In the genomic region with DNA sequence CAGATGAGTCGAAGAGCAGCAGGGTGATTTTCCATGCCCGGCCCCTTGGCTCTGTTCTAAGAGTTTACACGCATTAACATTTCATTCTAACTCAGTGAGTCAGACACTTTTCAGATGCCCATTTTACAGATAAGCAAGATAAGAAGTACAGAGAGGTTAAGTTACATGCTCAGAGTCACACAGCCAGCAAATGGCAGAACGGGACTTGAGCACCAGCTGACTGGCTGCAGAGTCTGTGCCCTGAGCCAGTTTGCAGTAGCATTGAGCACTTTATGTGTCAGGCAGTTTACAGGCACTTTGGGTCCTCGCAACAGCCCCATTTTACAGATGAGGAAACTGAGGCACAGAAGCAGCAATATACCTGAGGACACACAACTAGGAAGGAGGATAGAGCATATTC, we compare ENCODE assay signal across 27 cellular contexts. TPM values are rescaled to one million over a fixed set of nuclear protein-coding genes. Genes with fewer than 3 reads are reported as not detected.
DNase-seq lines count a peak whose midpoint lies in the region; ATAC-seq and TF ChIP-seq lines count a peak whose summit lies in the region.
"Had no signal": no experiment of that assay in that cellular context is flagged by ENCODE, and none has a peak within 500 bp of the region (broad histone marks: within the 10 kb centered on the region; RNA-seq: fewer than 3 reads in every experiment).

No MANE protein-coding gene starts in this region.

- no peak for DNase-seq in activated naive CD8-positive, alpha-beta T cell treated with anti-CD3 and anti-CD28 coated beads, Interleukin-2, amount 50 U/mL, for 24 hours
- DNase-seq in activated naive CD8-positive, alpha-beta T cell treated with anti-CD3 and anti-CD28 coated beads for 36 hours = no peak
- peak; percentile 47 for DNase-seq in NB4 (ENCODE audit: low read depth)
- DNase-seq in ascending aorta (ENCODE audit: low spot score in 2 of 2) = no peak
- peak; percentile 74 to 90 for DNase-seq in trophoblast cell
- no peak for DNase-seq in globus pallidus (ENCODE audit: low spot score)
- no peak for DNase-seq in NCI-H2227 (lab: John Stamatoyannopoulos, UW; ENCODE audit: unreplicated experiment)
- DNase-seq in HPDE6-E6E7 (ENCODE audit: extremely low spot score) = no peak
- DNase-seq: activated naive CD8-positive, alpha-beta T cell treated with anti-CD3 and anti-CD28 coated beads, Interleukin-2, amount 10 ng/mL, durations not matched to agents 7 days and 5 days; activated T-cell treated with anti-CD3 and anti-CD28 coated beads, Interleukin-2, amount 50 U/mL, for 72 hours; BE2C; dermis blood vessel endothelial cell; gastrocnemius medialis; GF-D8; KBM-7; midbrain; NCI-H774; OCI-M1; SK-N-SH; stimulated activated CD4-positive, alpha-beta T cell treated with anti-CD3 and anti-CD28 coated beads, Interleukin-4, amount 100 ng/mL, for 24 hours; T-helper 9 cell had no signal

- peaks cover 20 to 21% of the 10 kb centered on the region in 2 donors for H3K36me3 ChIP-seq in ascending aorta
- H3K36me3 ChIP-seq in trophoblast cell (ENCODE audit: control insufficient read depth in 1 of 2, insufficient read depth in 2 of 2, low read length in 2 of 2) = peaks cover 23 to 26% of the 10 kb centered on the region in 2 experiments

- no peak overlapping the region for H3K23ac ChIP-seq in trophoblast cell (ENCODE audit: low read length)

- H3K4me1 Mint-ChIP-seq in activated naive CD8-positive, alpha-beta T cell treated with anti-CD3 and anti-CD28 coated beads, Interleukin-2, amount 50 U/mL, for 24 hours = peaks cover 9% of the 10 kb centered on the region
- peaks cover 11% of the 10 kb centered on the region for H3K4me1 Mint-ChIP-seq in activated naive CD8-positive, alpha-beta T cell treated with anti-CD3 and anti-CD28 coated beads for 36 hours

- no peak overlapping the region for H2AFZ ChIP-seq in trophoblast cell (ENCODE audit: insufficient read depth, low read length, poor library complexity)

- H3K79me2 ChIP-seq in trophoblast cell (ENCODE audit: control insufficient read depth, insufficient read depth, low read length, poor library complexity) = no peaks in the 10 kb centered on the region

- no peak overlapping the region for H2BK5ac ChIP-seq in trophoblast cell (ENCODE audit: low read depth, low read length, poor library complexity)

- H3K27ac Mint-ChIP-seq in activated naive CD8-positive, alpha-beta T cell treated with anti-CD3 and anti-CD28 coated beads, Interleukin-2, amount 50 U/mL, for 24 hours = no peak overlapping the region
- H3K27ac Mint-ChIP-seq in activated naive CD8-positive, alpha-beta T cell treated with anti-CD3 and anti-CD28 coated beads for 36 hours = no peak overlapping the region
- H3K27ac Mint-ChIP-seq: activated naive CD8-positive, alpha-beta T cell treated with anti-CD3 and anti-CD28 coated beads, Interleukin-2, amount 10 ng/mL, durations not matched to agents 7 days and 5 days; activated T-cell treated with anti-CD3 and anti-CD28 coated beads, Interleukin-2, amount 50 U/mL, for 72 hours had no signal

- no peaks in the 10 kb centered on the region for H3K9me3 Mint-ChIP-seq in activated naive CD8-positive, alpha-beta T cell treated with anti-CD3 and anti-CD28 coated beads, Interleukin-2, amount 50 U/mL, for 24 hours
- no peaks in the 10 kb centered on the region for H3K9me3 Mint-ChIP-seq in activated naive CD8-positive, alpha-beta T cell treated with anti-CD3 and anti-CD28 coated beads for 36 hours
- H3K9me3 Mint-ChIP-seq: activated T-cell treated with anti-CD3 and anti-CD28 coated beads, Interleukin-2, amount 50 U/mL, for 72 hours; nephron had no signal

- no peak overlapping the region for H2BK120ac ChIP-seq in trophoblast cell (ENCODE audit: insufficient read depth, low read length, poor library complexity)

- no peak overlapping the region for H2BK12ac ChIP-seq in trophoblast cell (ENCODE audit: low read length)

- peaks cover 8% of the 10 kb centered on the region for H3K27me3 Mint-ChIP-seq in activated naive CD8-positive, alpha-beta T cell treated with anti-CD3 and anti-CD28 coated beads, Interleukin-2, amount 50 U/mL, for 24 hours
- H3K27me3 Mint-ChIP-seq in activated naive CD8-positive, alpha-beta T cell treated with anti-CD3 and anti-CD28 coated beads for 36 hours = peaks cover 17% of the 10 kb centered on the region

- no peak overlapping the region for H3K4me3 Mint-ChIP-seq in activated naive CD8-positive, alpha-beta T cell treated with anti-CD3 and anti-CD28 coated beads, Interleukin-2, amount 50 U/mL, for 24 hours
- H3K4me3 Mint-ChIP-seq in activated naive CD8-positive, alpha-beta T cell treated with anti-CD3 and anti-CD28 coated beads for 36 hours = no peak overlapping the region
- H3K4me3 Mint-ChIP-seq: activated naive CD8-positive, alpha-beta T cell treated with anti-CD3 and anti-CD28 coated beads, Interleukin-2, amount 10 ng/mL, durations not matched to agents 7 days and 5 days; activated T-cell treated with anti-CD3 and anti-CD28 coated beads, Interleukin-2, amount 50 U/mL, for 72 hours; nephron had no signal

- H3K4me1 ChIP-seq in ascending aorta (peaks cover 5 to 24% of the 10 kb centered on the region in 2 donors), trophoblast cell (ENCODE audit: control insufficient read depth in 1 of 2, insufficient read depth in 2 of 2, low read length in 2 of 2) (peaks cover 5% of the 10 kb centered on the region in 2 experiments)
- H3K4me1 ChIP-seq: BE2C, gastrocnemius medialis, prostate gland had no signal

- H3K36me3 Mint-ChIP-seq in activated naive CD8-positive, alpha-beta T cell treated with anti-CD3 and anti-CD28 coated beads, Interleukin-2, amount 50 U/mL, for 24 hours (ENCODE audit: low read depth) = peaks cover 16% of the 10 kb centered on the region
- H3K36me3 Mint-ChIP-seq in activated naive CD8-positive, alpha-beta T cell treated with anti-CD3 and anti-CD28 coated beads for 36 hours = peaks cover 12% of the 10 kb centered on the region

- H3K4me3 ChIP-seq in NB4 (ENCODE audit: low read depth, low read length) = no peak overlapping the region
- no peak overlapping the region for H3K4me3 ChIP-seq in ascending aorta
- no peak overlapping the region for H3K4me3 ChIP-seq in trophoblast cell (ENCODE audit: low read depth, low read length)
- H3K4me3 ChIP-seq: gastrocnemius medialis, prostate gland, skin epidermis had no signal

- no peak overlapping the region for H4K91ac ChIP-seq in trophoblast cell (ENCODE audit: low read depth, low read length)

- no peak overlapping the region for H3K9ac ChIP-seq in trophoblast cell (ENCODE audit: low read length)
- H3K9ac ChIP-seq: SK-N-SH had no signal

- peak overlapping the region; percentile 52 to 66 for H3K27ac ChIP-seq in ascending aorta
- H3K27ac ChIP-seq in trophoblast cell (ENCODE audit: low read depth, low read length) = no peak overlapping the region
- H3K27ac ChIP-seq: gastrocnemius medialis, prostate gland had no signal

- no peaks in the 10 kb centered on the region for H3K27me3 ChIP-seq in ascending aorta
- H3K27me3 ChIP-seq in trophoblast cell (ENCODE audit: insufficient read depth, low read length) = no peaks in the 10 kb centered on the region
- H3K27me3 ChIP-seq: BE2C, gastrocnemius medialis had no signal

- H3K14ac ChIP-seq in trophoblast cell (ENCODE audit: low read length) = no peak overlapping the region

- TF ChIP-seq CTCF in NB4 (IDR thresholded peaks at IDR 0.05; ENCODE audit: low read depth, low read length) (no peak), ascending aorta (IDR thresholded peaks at IDR 0.05) (no peak)

- WGBS in trophoblast cell (ENCODE audit: extremely low coverage, insufficient coverage, insufficient read length) = no CpG with 5 or more reads among the region's 5 CpGs

- ATAC-seq in activated naive CD8-positive, alpha-beta T cell treated with anti-CD3 and anti-CD28 coated beads, Interleukin-2, amount 50 U/mL, for 24 hours = peak; percentile 24

- no peaks in the 10 kb centered on the region for H3K9me3 ChIP-seq in ascending aorta
- H3K9me3 ChIP-seq in trophoblast cell (ENCODE audit: insufficient read depth, low read depth, low read length) = peaks cover 6% of the 10 kb centered on the region
- H3K9me3 ChIP-seq: BE2C, gastrocnemius medialis, prostate gland, SK-N-SH had no signal

- no peak overlapping the region for H3K18ac ChIP-seq in trophoblast cell (ENCODE audit: low read length)

- H2AK5ac ChIP-seq in trophoblast cell (ENCODE audit: low read length) = no peak overlapping the region

- H3K79me1 ChIP-seq in trophoblast cell (ENCODE audit: low read length) = no peaks in the 10 kb centered on the region

- no peak overlapping the region for H4K8ac ChIP-seq in trophoblast cell (ENCODE audit: low read depth, low read length)

- intact Hi-C loops in ascending aorta (cut with DNase I) = loop anchor here (5.0 to 10.0 kb wide), 2 partner anchors 112 to 210 kb away; a partner anchor contains a TSS

- H3K4ac ChIP-seq in trophoblast cell (ENCODE audit: low read depth, low read length) = no peak overlapping the region

- TF ChIP-seq POLR2A in NB4 (IDR thresholded peaks at IDR 0.05; ENCODE audit: extremely low read depth, insufficient read length) = no peak

- no peak overlapping the region for H4K12ac ChIP-seq in trophoblast cell (ENCODE audit: low read depth, low read length)

- H3K4me2 ChIP-seq in trophoblast cell (ENCODE audit: low read length) = no peak overlapping the region
- H3K4me2 ChIP-seq: SK-N-SH had no signal

RNA-seq across cellular contexts. Expression of a gene that starts 19.0 kb away (rescaled TPM):
- total RNA-seq in activated naive CD8-positive, alpha-beta T cell treated with anti-CD3 and anti-CD28 coated beads for 36 hours = under 1 TPM; 0.08 TPM
- total RNA-seq in ascending aorta = 10.0 TPM
- polyA plus RNA-seq in trophoblast cell (2013) = 13.4 and 13.9 TPM in 2 replicates
- total RNA-seq: A172; activated naive CD8-positive, alpha-beta T cell treated with anti-CD3 and anti-CD28 coated beads, Interleukin-2, amount 10 ng/mL, durations not matched to agents 7 days and 5 days; activated T-cell treated with anti-CD3 and anti-CD28 coated beads, Interleukin-2, amount 50 U/mL, for 72 hours had no signal

RNA-seq across cellular contexts. Expression of a gene that starts 34.3 kb away (rescaled TPM):
- total RNA-seq in activated naive CD8-positive, alpha-beta T cell treated with anti-CD3 and anti-CD28 coated beads for 36 hours = not detected
- 0.53 TPM for total RNA-seq in ascending aorta
- 0.01 TPM in 1 of 2 replicates, not detected in the other for polyA plus RNA-seq in trophoblast cell (2013)
- total RNA-seq: A172; activated T-cell treated with anti-CD3 and anti-CD28 coated beads, Interleukin-2, amount 50 U/mL, for 72 hours; bronchial epithelial cell; dermis blood vessel endothelial cell; epithelial cell of proximal tubule; gastrocnemius medialis had no signal

RNA-seq across cellular contexts. Expression of a gene that starts 47.5 kb away (rescaled TPM):
- 100 to 1,000 TPM; 123 to 132 TPM for total RNA-seq in activated naive CD8-positive, alpha-beta T cell treated with anti-CD3 and anti-CD28 coated beads for 36 hours
- 96.1 TPM for total RNA-seq in ascending aorta
- 49.7 and 52.0 TPM in 2 replicates for polyA plus RNA-seq in trophoblast cell (2013)

Comparison
In these comparisons a context has a peak if more than half of its experiments do, and no peak if none do; other contexts are left out.
1. DNase-seq: peak in NB4 (single experiment) and trophoblast cell (2 of 2); none in activated naive CD8-positive, alpha-beta T cell treated with anti-CD3 and anti-CD28 coated beads, Interleukin-2, amount 50 U/mL, for 24 hours (single experiment), activated naive CD8-positive, alpha-beta T cell treated with anti-CD3 and anti-CD28 coated beads for 36 hours (single experiment), ascending aorta (0 of 2), globus pallidus (single experiment), NCI-H2227 (single experiment) and HPDE6-E6E7 (single experiment).
2. RNA of a gene that starts 19.0 kb away (total RNA-seq): 10.0 TPM in ascending aorta (single experiment); 0.08 TPM in activated naive CD8-positive, alpha-beta T cell treated with anti-CD3 and anti-CD28 coated beads for 36 hours; every median in the first group is over 10 times any median in the second.